Comparison of ENCODE assay signal across 10 cellular contexts in the genomic region with DNA sequence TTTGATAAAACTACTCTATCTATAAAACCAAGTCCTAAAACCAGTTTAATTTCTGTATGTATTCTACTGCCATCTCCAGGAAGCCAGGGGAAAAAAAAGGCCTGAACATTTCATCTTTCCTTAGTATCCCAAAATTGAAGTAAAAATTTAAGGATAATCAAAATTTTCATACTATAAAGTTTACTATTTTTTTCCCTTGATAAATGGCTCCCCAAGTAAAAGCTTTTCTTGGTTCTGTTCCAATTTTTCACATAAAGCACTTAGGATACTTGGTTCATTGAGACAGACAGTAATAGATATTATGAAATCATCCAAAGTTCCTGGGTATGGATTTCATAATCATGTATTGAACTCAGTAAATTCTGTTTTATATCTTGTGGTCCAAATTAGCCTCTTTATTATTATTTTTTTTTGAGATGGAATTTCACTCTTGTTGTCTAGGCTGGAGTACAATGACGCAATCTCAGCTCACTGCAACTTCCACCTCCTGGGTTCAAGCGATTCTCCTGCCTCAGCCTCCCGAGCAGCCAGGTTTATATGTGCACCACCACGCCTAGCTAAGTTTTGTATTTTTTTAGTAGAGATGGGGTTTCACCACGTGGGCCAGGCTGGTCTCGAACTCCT. TPM values are rescaled to one million over a fixed set of nuclear protein-coding genes. Genes with fewer than 3 reads are reported as not detected.
DNase-seq lines count a peak whose midpoint lies in the region; ATAC-seq and TF ChIP-seq lines count a peak whose summit lies in the region.
"Had no signal": no experiment of that assay in that cellular context is flagged by ENCODE, and none has a peak within 500 bp of the region (broad histone marks: within the 10 kb centered on the region; RNA-seq: fewer than 3 reads in every experiment).

No MANE protein-coding gene starts in this region.

- no peak overlapping the region for H3K4me3 ChIP-seq in ovary

- no peaks in the 10 kb centered on the region for H3K36me3 ChIP-seq in ovary

- H3K9me3 ChIP-seq in ovary: no peaks in the 10 kb centered on the region

- DNase-seq in Caki2 (ENCODE audit: low read depth) (peak; percentile 34), NCI-H1694 treated with DMSO at 0.1 percent for 48 hours (lab: John Stamatoyannopoulos, UW) (peak; percentile 29), dermis microvascular lymphatic vessel endothelial cell (ENCODE audit: low read depth in 2 of 2) (peak; percentile 33 to 43), ovary (no peak), NCI-H345 (lab: John Stamatoyannopoulos, UW) (no peak), NCI-H2227 (lab: John Stamatoyannopoulos, UW; ENCODE audit: unreplicated experiment) (no peak)
- DNase-seq: cortex of kidney; stimulated activated CD4-positive, alpha-beta T cell treated with anti-CD3 and anti-CD28 coated beads, Interleukin-4, amount 100 ng/mL, for 1 hour had no signal

- TF ChIP-seq CTCF in ovary (IDR thresholded peaks at IDR 0.05): peak in 2 of 3 donors; percentile 14 to 54

- no peak overlapping the region for H3K27ac ChIP-seq in ovary

- H3K4me1 ChIP-seq in ovary (ENCODE audit: insufficient read depth): no peaks in the 10 kb centered on the region

- 84 to 90% (median 87%) methylated on average over 6 of the region's 6 CpGs for WGBS in ovary, 3 donors

- TF ChIP-seq POLR2A in ovary (IDR thresholded peaks at IDR 0.05) (no peak), GM18505 (IDR thresholded peaks at IDR 0.05; ENCODE audit: borderline replicate concordance, extremely low read depth, insufficient read depth, insufficient read length) (no peak)

- in situ Hi-C loops in Caki2 (cut with HindIII; ENCODE audit: low pct_unique_long_range_greater_than_20kb, low sequenced_read_pairs): no loop called here

- intact Hi-C loops in ovary (cut with DNase I): loop anchor here (5.0 to 10.0 kb wide), 3 partner anchors 72 to 90 kb away; no protein-coding TSS in a partner anchor

- ATAC-seq in HG03520 (IDR thresholded peaks at IDR 0.05; ENCODE audit: unreplicated experiment) (no peak), GM18505 (IDR thresholded peaks at IDR 0.05; ENCODE audit: unreplicated experiment) (no peak)

- no peak for TF ChIP-seq EP300 in ovary (IDR thresholded peaks at IDR 0.05)

- no peaks in the 10 kb centered on the region for H3K27me3 ChIP-seq in ovary

RNA-seq across cellular contexts. Expression of a gene that starts 34.5 kb away (rescaled TPM):
- total RNA-seq in Caki2 (2014; rRNA removed; shearing (Covaris generic); ENCODE audit: low replicate concordance): 11.1 and 24.2 TPM in 2 replicates
- 26.7 and 30.0 TPM in 2 replicates for total RNA-seq in dermis microvascular lymphatic vessel endothelial cell
- total RNA-seq in ovary: 10 to 100 TPM; 24.3 to 72.0 (median 54.9) TPM
- 10 to 100 TPM; 16.4 to 32.1 TPM for polyA plus RNA-seq in ovary

RNA-seq across cellular contexts. Expression of a gene that starts 46.6 kb away (rescaled TPM):
- 3,725 and 3,998 TPM in 2 replicates for total RNA-seq in Caki2 (2014; rRNA removed; shearing (Covaris generic); ENCODE audit: low replicate concordance)
- total RNA-seq in dermis microvascular lymphatic vessel endothelial cell (3,929 and 5,034 TPM in 2 replicates), ovary (100 to 1,000 TPM; 118 to 436 (median 237) TPM)
- 100 to 1,000 TPM; 219 to 910 TPM for polyA plus RNA-seq in ovary

Comparison
In these comparisons a context has a peak if more than half of its experiments do, and no peak if none do; other contexts are left out.
1. DNase-seq: peak in Caki2 (single experiment), NCI-H1694 treated with DMSO at 0.1 percent for 48 hours (single experiment) and dermis microvascular lymphatic vessel endothelial cell (2 of 2); none in ovary (0 of 5), NCI-H345 (single experiment) and NCI-H2227 (single experiment).